Comparison of ENCODE assay signal across 16 cellular contexts in genomic region chr11:96303980-96304379, GRCh38. TPM values are rescaled to one million over a fixed set of nuclear protein-coding genes. Genes with fewer than 3 reads are reported as not detected.
DNase-seq lines count a peak whose midpoint lies in the region; ATAC-seq, FAIRE-seq and TF ChIP-seq lines count a peak whose summit lies in the region.
"Had no signal": no experiment of that assay in that cellular context is flagged by ENCODE, and none has a peak within 500 bp of the region (broad histone marks: within the 10 kb centered on the region; RNA-seq: fewer than 3 reads in every experiment).

No MANE protein-coding gene starts in this region.

- no peaks in the 10 kb centered on the region for H3K9me3 ChIP-seq in A549
- H3K9me3 ChIP-seq in naive thymus-derived CD4-positive, alpha-beta T cell (ENCODE audit: control insufficient read depth in 2 of 3, low read length in 3 of 3) = no peaks in the 10 kb centered on the region
- H3K9me3 ChIP-seq: esophagus squamous epithelium had no signal

- H3K4me3 Mint-ChIP-seq in MCF 10A (ENCODE audit: unreplicated experiment) = no peak overlapping the region
- H3K4me3 Mint-ChIP-seq in naive thymus-derived CD4-positive, alpha-beta T cell = peak overlapping the region in 5 of 10 donors; percentile 1 to 25 (median 12)
- H3K4me3 Mint-ChIP-seq: IgD-negative memory B cell; T-helper 2 cell treated with Interferon-gamma antibody and Interleukin-4, amounts not matched to agents 5 μg/mL and 100 μg/mL, for 36 hours had no signal

- H3K4me1 Mint-ChIP-seq in MCF 10A (ENCODE audit: insufficient read depth, unreplicated experiment) = peaks cover 45% of the 10 kb centered on the region
- H3K4me1 Mint-ChIP-seq in naive thymus-derived CD4-positive, alpha-beta T cell = peaks cover 37 to 99% (median 91%) of the 10 kb centered on the region in 7 donors

- TF ChIP-seq RAD21 in A549 (conservative IDR thresholded peaks at IDR 0.05 in 1 of 2, IDR thresholded peaks at IDR 0.05 in 1 of 2) = no peak

- H3K4me2 ChIP-seq in A549 = peak overlapping the region; percentile 70

- peak overlapping the region; percentile 58 to 80; a peak in 5 of 6 replicates for H3K27ac ChIP-seq in A549
- H3K27ac ChIP-seq in naive thymus-derived CD4-positive, alpha-beta T cell (ENCODE audit: low read depth, low read length) = no peak overlapping the region

- H3K4me1 ChIP-seq in A549 = peaks cover 44% of the 10 kb centered on the region
- H3K4me1 ChIP-seq in naive thymus-derived CD4-positive, alpha-beta T cell (ENCODE audit: control insufficient read depth in 2 of 2, insufficient read depth in 2 of 2, low read length in 2 of 2) = peaks cover 3 to 29% of the 10 kb centered on the region in 2 donors

- POLR2A ChIA-PET in A549 (lab: Yijun Ruan, JAX) = no interaction called here
- POLR2A ChIA-PET in MCF 10A (lab: Yijun Ruan, JAX) = interaction anchor here (0.6 to 13.5 kb wide), 4 partner anchors 26 to 502 kb away, joined by 3 to 217 read pairs (median 48); partner anchors contain the start of gene MAML2
- POLR2A ChIA-PET in naive thymus-derived CD4-positive, alpha-beta T cell (lab: Charles Lee) = interaction anchor here (0.8 to 1.1 kb wide), 3 partner anchors 18 to 28 kb away, joined by 3 read pairs; no protein-coding TSS in a partner anchor

- no peak for TF ChIP-seq POLR2A in A549 (IDR thresholded peaks at IDR 0.05; ENCODE audit: low read length)

- no peaks in the 10 kb centered on the region for H3K27me3 Mint-ChIP-seq in MCF 10A (ENCODE audit: insufficient read depth, unreplicated experiment)
- H3K27me3 Mint-ChIP-seq in naive thymus-derived CD4-positive, alpha-beta T cell = no peaks in the 10 kb centered on the region
- H3K27me3 Mint-ChIP-seq: IgD-negative memory B cell had no signal

- H3K4me3 ChIP-seq in A549 = no peak overlapping the region
- H3K4me3 ChIP-seq in naive thymus-derived CD4-positive, alpha-beta T cell (ENCODE audit: low read length) = no peak overlapping the region
- H3K4me3 ChIP-seq: esophagus squamous epithelium had no signal

- peak overlapping the region; percentile 89 for H3K27ac Mint-ChIP-seq in MCF 10A (ENCODE audit: low read depth, unreplicated experiment)
- peak overlapping the region in 7 of 9 donors; percentile 6 to 93 (median 69) for H3K27ac Mint-ChIP-seq in naive thymus-derived CD4-positive, alpha-beta T cell
- H3K27ac Mint-ChIP-seq: T-helper 2 cell treated with Interferon-gamma antibody and Interleukin-4, amounts not matched to agents 5 μg/mL and 100 μg/mL, for 36 hours had no signal

- DNase-seq in A549 (ENCODE audit: low read depth in 1 of 2, low spot score in 1 of 2) (no peak), ELR (ENCODE audit: low read depth) (peak; percentile 50), MCF 10A (ENCODE audit: unreplicated experiment) (no peak), CD1c-positive myeloid dendritic cell (ENCODE audit: extremely low spot score) (no peak), SW480 (ENCODE audit: low spot score) (no peak), NOMO-1 treated with dmso at 0.1 percent for 144 hours (lab: John Stamatoyannopoulos, UW; ENCODE audit: unreplicated experiment) (no peak)
- DNase-seq in naive thymus-derived CD4-positive, alpha-beta T cell = no peak
- DNase-seq: activated naive CD4-positive, alpha-beta T cell treated with anti-CD3 and anti-CD28 coated beads, Interleukin-2, amount 50 U/mL, for 16 hours; EL; esophagus squamous epithelium; midbrain; NCI-H1105 treated with DMSO at 0.1 percent for 48 hours had no signal

- no peaks in the 10 kb centered on the region for H3K9me3 Mint-ChIP-seq in MCF 10A (ENCODE audit: unreplicated experiment)
- H3K9me3 Mint-ChIP-seq in naive thymus-derived CD4-positive, alpha-beta T cell = no peaks in the 10 kb centered on the region
- H3K9me3 Mint-ChIP-seq: T-helper 2 cell treated with Interferon-gamma antibody and Interleukin-4, amounts not matched to agents 5 μg/mL and 100 μg/mL, for 36 hours had no signal

- H3K27me3 ChIP-seq in naive thymus-derived CD4-positive, alpha-beta T cell (ENCODE audit: control insufficient read depth in 2 of 2, insufficient read depth in 2 of 2, low read length in 2 of 2) = no peaks in the 10 kb centered on the region
- H3K27me3 ChIP-seq: esophagus squamous epithelium had no signal

- no peak for FAIRE-seq in A549 (lab: Jason Lieb, UNC)
- FAIRE-seq: GM19239 had no signal

- no peak for TF ChIP-seq CTCF in A549 (IDR thresholded peaks at IDR 0.05)
- TF ChIP-seq CTCF in MCF 10A (IDR thresholded peaks at IDR 0.05; ENCODE audit: unreplicated experiment) = no peak

- no peak for TF ChIP-seq EP300 in A549 (IDR thresholded peaks at IDR 0.05)

- H3K36me3 Mint-ChIP-seq in MCF 10A (ENCODE audit: insufficient read depth, unreplicated experiment) = no peaks in the 10 kb centered on the region
- H3K36me3 Mint-ChIP-seq in naive thymus-derived CD4-positive, alpha-beta T cell = peaks cover 5 to 35% (median 13%) of the 10 kb centered on the region in 5 donors

- ATAC-seq in A549 (no peak), HG02981 (IDR thresholded peaks at IDR 0.05; ENCODE audit: unreplicated experiment) (no peak)
- no peak for ATAC-seq in naive thymus-derived CD4-positive, alpha-beta T cell

- intact Hi-C loops in MCF 10A (cut with micrococcal nuclease) = no loop called here
- intact Hi-C loops in naive thymus-derived CD4-positive, alpha-beta T cell (cut with micrococcal nuclease) = loop anchor here in 1 of 2 donors (1.0 kb wide), 1 partner anchor 11 kb away; no protein-coding TSS in a partner anchor

- BruUV-seq in MCF 10A (replicated peaks; lab: Mats Ljungman, UMichigan) = no TSS peak

- no peaks in the 10 kb centered on the region for H3K36me3 ChIP-seq in naive thymus-derived CD4-positive, alpha-beta T cell (ENCODE audit: control insufficient read depth in 2 of 3, insufficient read depth in 3 of 3, low read length in 3 of 3)
- H3K36me3 ChIP-seq: esophagus squamous epithelium had no signal

- CTCF ChIA-PET in A549 (lab: Yijun Ruan, JAX) = interaction anchor here (1.0 kb wide), 1 partner anchor 39 kb away, joined by 3 read pairs; the partner anchor contains the start of gene MAML2
- CTCF ChIA-PET in MCF 10A (lab: Yijun Ruan, JAX) = interaction anchor here (0.7 to 14.6 kb wide), 2 partner anchors 12 to 36 kb away, joined by 3 to 202 read pairs; partner anchors contain the start of gene MAML2
- CTCF ChIA-PET in naive thymus-derived CD4-positive, alpha-beta T cell (lab: Charles Lee) = no interaction called here

- 93% methylated on average over 3 of the region's 3 CpGs for WGBS in A549 (ENCODE audit: missing lambda C conversion rate)

TF ChIP-seq in A549, 52 proteins besides CTCF, POLR2A, EP300 and RAD21:
- TF ChIP-seq FOSL2 (IDR thresholded peaks at IDR 0.05) = no peak
- no peak for TF ChIP-seq FOSL2 (CRISPR knock-in tag; IDR thresholded peaks at IDR 0.05)
- TF ChIP-seq MAFK (IDR thresholded peaks at IDR 0.05; ENCODE audit: partially characterized antibody) = no peak
- TF ChIP-seq ATOH8 (CRISPR knock-in tag; IDR thresholded peaks at IDR 0.05; ENCODE audit: low read depth) = no peak
- TF ChIP-seq FOXS1 (CRISPR knock-in tag; IDR thresholded peaks at IDR 0.05) = no peak
- TF ChIP-seq, protein P1, sequence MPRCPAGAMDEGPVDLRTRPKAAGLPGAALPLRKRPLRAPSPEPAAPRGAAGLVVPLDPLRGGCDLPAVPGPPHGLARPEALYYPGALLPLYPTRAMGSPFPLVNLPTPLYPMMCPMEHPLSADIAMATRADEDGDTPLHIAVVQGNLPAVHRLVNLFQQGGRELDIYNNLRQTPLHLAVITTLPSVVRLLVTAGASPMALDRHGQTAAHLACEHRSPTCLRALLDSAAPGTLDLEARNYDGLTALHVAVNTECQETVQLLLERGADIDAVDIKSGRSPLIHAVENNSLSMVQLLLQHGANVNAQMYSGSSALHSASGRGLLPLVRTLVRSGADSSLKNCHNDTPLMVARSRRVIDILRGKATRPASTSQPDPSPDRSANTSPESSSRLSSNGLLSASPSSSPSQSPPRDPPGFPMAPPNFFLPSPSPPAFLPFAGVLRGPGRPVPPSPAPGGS (IDR thresholded peaks at IDR 0.05) = no peak
- TF ChIP-seq SREBF2 (IDR thresholded peaks at IDR 0.05) = no peak
- TF ChIP-seq ESRRA (IDR thresholded peaks at IDR 0.05; ENCODE audit: borderline replicate concordance, low read length) = no peak

RNA-seq across cellular contexts. Expression of gene MAML2, which starts 39.0 kb away (rescaled TPM):
- polyA plus RNA-seq in A549 (2011; rRNA removed) (2.5 and 3.2 TPM in 2 replicates), A549 (2017; fragmentation: RNase III; extraction: RNeasy Plus Mini Kit Qiagen cat#74134 plus additional on column Dnase treatment) (1.3 to 1.7 TPM (median 1.5 TPM) in 3 replicates)
- 1.3 and 1.9 TPM in 2 replicates for polyA plus RNA-seq in A549 (2012; cell fraction: cytosol; rRNA removed)
- 0.99 and 1.9 TPM in 2 replicates for polyA plus RNA-seq in A549 (2012; cell fraction: nucleus; rRNA removed)
- polyA minus RNA-seq in A549 (2011; rRNA and poly(A)+ RNA removed) = 5.5 and 6.0 TPM in 2 replicates
- total RNA-seq in MCF 10A (2022) = 5.3 and 8.6 TPM in 2 replicates
- 10 to 100 TPM; 15.6 to 81.3 (median 68.2) TPM for total RNA-seq in naive thymus-derived CD4-positive, alpha-beta T cell
- polyA plus RNA-seq in naive thymus-derived CD4-positive, alpha-beta T cell = 10 to 100 TPM; 12.6 to 38.6 TPM
